8 cellular contexts compared by ENCODE assay signal in the genomic region with DNA sequence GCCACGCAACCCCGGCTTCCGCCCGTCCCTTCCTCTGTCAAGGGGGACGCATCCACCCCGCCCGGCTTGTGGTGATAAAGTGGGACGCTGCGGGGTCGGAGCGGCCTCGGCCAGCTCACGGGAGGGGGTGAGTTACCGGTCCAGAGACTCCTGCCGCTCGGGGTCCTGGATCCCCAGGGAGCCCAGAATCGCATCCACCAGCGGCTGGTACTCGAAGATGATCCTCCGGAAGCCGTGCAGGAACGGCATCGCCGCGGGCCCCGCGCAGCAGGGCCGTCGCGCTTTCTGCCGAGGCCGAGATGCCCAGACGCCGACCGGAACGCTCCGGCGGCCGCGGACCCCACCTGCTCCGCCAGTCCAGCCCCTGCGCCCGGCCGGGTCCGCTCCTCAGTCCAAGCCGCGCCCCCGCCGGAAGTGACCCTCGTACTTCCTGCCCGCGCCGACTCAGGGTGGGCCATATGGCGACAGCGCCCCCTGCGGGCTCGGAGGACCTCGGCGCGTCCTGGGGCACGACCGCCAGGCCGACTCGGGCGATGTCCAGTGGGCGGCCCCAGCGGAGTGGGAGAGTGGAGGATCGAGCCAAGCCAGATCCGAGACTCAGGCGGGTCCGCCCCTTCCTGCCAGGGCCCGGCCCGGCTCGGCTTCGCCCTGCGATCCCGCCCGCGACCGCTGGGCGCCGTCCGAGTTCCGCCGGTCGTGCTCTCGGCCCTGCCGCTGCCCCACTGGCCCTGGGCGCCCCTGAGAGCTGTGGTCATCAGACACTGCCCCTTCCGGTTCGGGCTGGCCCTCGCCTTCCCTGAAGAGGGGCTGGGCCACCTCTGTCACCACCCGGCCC. TPM values are rescaled to one million over a fixed set of nuclear protein-coding genes. Genes with fewer than 3 reads are reported as not detected.
DNase-seq lines count a peak whose midpoint lies in the region; ATAC-seq and TF ChIP-seq lines count a peak whose summit lies in the region.

ASB6 (minus strand) TSS at position 401 of the 835 bp plus-strand sequence; CDS start at position 249, 152 bp downstream.

- H3K27me3 ChIP-seq in OCI-LY1 (ENCODE audit: insufficient read depth, low read length) (no peaks in the 10 kb centered on the region), mononuclear cell (ENCODE audit: insufficient read depth, low read length) (no peaks in the 10 kb centered on the region)

- TF ChIP-seq CTCF in OCI-LY1 (IDR thresholded peaks at IDR 0.05; ENCODE audit: low read length), result peak; percentile 99

- H3K79me2 ChIP-seq in OCI-LY1 (ENCODE audit: insufficient read depth, low read length), result no peaks in the 10 kb centered on the region

- no peaks in the 10 kb centered on the region for H3K9me3 ChIP-seq in OCI-LY1 (ENCODE audit: low read length)
- H3K9me3 ChIP-seq in mononuclear cell (ENCODE audit: low read depth, low read length), result no peaks in the 10 kb centered on the region

- no peaks in the 10 kb centered on the region for H3F3A ChIP-seq in OCI-LY1 (ENCODE audit: insufficient read depth, low read length)

- DNase-seq in D341Med (ENCODE audit: low spot score) (peak; percentile 97), HUDEP-2 (lab: John Stamatoyannopoulos, UW; ENCODE audit: unreplicated experiment in 76 of 76) (peak; percentile 42 to 98 (median 96)), epidermal melanocyte (ENCODE audit: insufficient read length, low spot score) (peak; percentile 99)
- DNase-seq in activated CD8-positive, alpha-beta memory T cell treated with anti-CD3 and anti-CD28 coated beads, Interleukin-2, amount 50 U/mL, for 48 hours, result peak; percentile 100
- peak; percentile 86 to 96 for DNase-seq in stimulated activated CD8-positive, alpha-beta memory T cell treated with anti-CD3 and anti-CD28 coated beads, Interleukin-4, amount 100 ng/mL, for 1 hour (ENCODE audit: low read depth in 2 of 2, low spot score in 1 of 2)

- no peaks in the 10 kb centered on the region for H4K20me1 ChIP-seq in OCI-LY1 (ENCODE audit: insufficient read depth, low read length)

- peak; percentile 93 for ATAC-seq in GM21367 (IDR thresholded peaks at IDR 0.05; ENCODE audit: unreplicated experiment)

- peaks cover 25% of the 10 kb centered on the region for H3K36me3 ChIP-seq in OCI-LY1 (ENCODE audit: insufficient read depth, low read length)

- H2AFZ ChIP-seq in OCI-LY1 (ENCODE audit: low read length), result peak within 1 kb of the TSS; percentile 21; the same call in 1 of the 2 replicates

- H3K9ac ChIP-seq in OCI-LY1 (ENCODE audit: low read length), result peak within 1 kb of the TSS; percentile 87

- peaks cover 18% of the 10 kb centered on the region for H3K4me1 ChIP-seq in OCI-LY1 (ENCODE audit: insufficient read depth, low read length, severe bottlenecking)
- H3K4me1 ChIP-seq in mononuclear cell (ENCODE audit: insufficient read depth, low read length), result peaks cover 25% of the 10 kb centered on the region

- no peaks in the 10 kb centered on the region for H3K9me2 ChIP-seq in OCI-LY1 (ENCODE audit: low read depth, low read length)

- H3K4me3 ChIP-seq in OCI-LY1 (ENCODE audit: low read depth, low read length, poor library complexity, severe bottlenecking) (peak within 1 kb of the TSS; percentile 98), mononuclear cell (ENCODE audit: low read length) (peak within 1 kb of the TSS; percentile 93)

- H3K4me2 ChIP-seq in OCI-LY1 (ENCODE audit: low read length), result peak within 1 kb of the TSS; percentile 78

- H3K27ac ChIP-seq in OCI-LY1 (ENCODE audit: low read depth, low read length, poor library complexity, severe bottlenecking), result no peak within 1 kb of the TSS

RNA-seq across cellular contexts. Expression of gene ASB6, which starts in this region (rescaled TPM):
- 17.8 TPM for total RNA-seq in mononuclear cell
